In genomic region chr3:170746175-170746942, GRCh38 we compare ENCODE assay signal across 1 cellular context.
TF ChIP-seq lines count a peak whose summit lies in the region.

No MANE protein-coding gene starts in this region.

TF ChIP-seq in endothelial cell of umbilical vein, 7 proteins besides CTCF, POLR2A, EP300 and RAD21:
- TF ChIP-seq POLR2AphosphoS5 (IDR thresholded peaks at IDR 0.05; ENCODE audit: insufficient read depth, low read depth, low read length) (peak; percentile 75), MYC (IDR thresholded peaks at IDR 0.05; ENCODE audit: low read depth, low read length) (peak; percentile 22), FOS (IDR thresholded peaks at IDR 0.05; ENCODE audit: borderline replicate concordance, insufficient read depth, low read length) (no peak), GATA2 (IDR thresholded peaks at IDR 0.05; ENCODE audit: insufficient read depth, insufficient read length, low read depth, low read length) (peak; percentile 93)
